ENCODE assay signal across 8 cellular contexts in genomic region chr17:58344791-58345157, GRCh38. TPM values are rescaled to one million over a fixed set of nuclear protein-coding genes. Genes with fewer than 3 reads are reported as not detected.
DNase-seq lines count a peak whose midpoint lies in the region; ATAC-seq and TF ChIP-seq lines count a peak whose summit lies in the region.

No MANE protein-coding gene starts in this region.

- H3K4me2 ChIP-seq in GM23338: no peak overlapping the region
- H3K4me2 ChIP-seq in OCI-LY3 (ENCODE audit: low read length): peak overlapping the region; percentile 99

- H3K9me3 Mint-ChIP-seq in GM23338: no peaks in the 10 kb centered on the region

- peak; percentile 36; the same call in 2 of the 3 replicates for ATAC-seq in GM23338

- POLR2A ChIA-PET in HEK293T (lab: Yijun Ruan, JAX): interaction anchor here (1.3 to 2.1 kb wide), 4 partner anchors 8 to 71 kb away, joined by 6 to 21 read pairs (median 6); partner anchors contain the start of gene SUPT4H1

- H4K20me1 ChIP-seq in GM23338 (replicated peaks; ENCODE audit: insufficient read depth) (0 out of 2 replicates have a peak, but pooled peaks cover 5% of the 10 kb centered on the region), OCI-LY3 (ENCODE audit: insufficient read depth, low read length) (no peaks in the 10 kb centered on the region)

- no peak overlapping the region for H3K27ac Mint-ChIP-seq in GM23338

- H3K36me3 ChIP-seq in GM23338 (ENCODE audit: insufficient read depth): peaks cover 20% of the 10 kb centered on the region
- H3K36me3 ChIP-seq in OCI-LY3 (replicated peaks; ENCODE audit: low read depth, low read length): peaks cover 61% of the 10 kb centered on the region
- H3K36me3 ChIP-seq in duodenal mucosa (ENCODE audit: control insufficient read depth in 1 of 2, insufficient read depth in 2 of 2, low read length in 2 of 2): peaks cover 57 to 64% of the 10 kb centered on the region in 2 donors

- no peaks in the 10 kb centered on the region for H3F3A ChIP-seq in GM23338 (replicated peaks; ENCODE audit: low read depth)

- no peak for DNase-seq in GM23338 (ENCODE audit: low spot score)
- peak; percentile 41 for DNase-seq in ureter (ENCODE audit: low spot score)
- no peak for DNase-seq in HEK293T (ENCODE audit: extremely low spot score)
- no peak for DNase-seq in Ammon's horn (ENCODE audit: low spot score)
- no peak for DNase-seq in ecto neural progenitor cell (ENCODE audit: low spot score)

- H3K4me1 Mint-ChIP-seq in GM23338: no peaks in the 10 kb centered on the region; the same call in 2 of the 3 replicates

- peaks cover 4% of the 10 kb centered on the region for H3K27me3 Mint-ChIP-seq in GM23338 (ENCODE audit: insufficient read depth, low read depth, poor library complexity)

- H2AFZ ChIP-seq in GM23338 (no peak overlapping the region), OCI-LY3 (ENCODE audit: low read depth, low read length) (no peak overlapping the region)

- H3K9me3 ChIP-seq in OCI-LY3 (ENCODE audit: insufficient read depth, low read length): no peaks in the 10 kb centered on the region; the same call in 1 of the 2 replicates
- no peaks in the 10 kb centered on the region for H3K9me3 ChIP-seq in duodenal mucosa (ENCODE audit: control insufficient read depth in 1 of 2, low read length in 2 of 2)

- H3K27me3 ChIP-seq in GM23338 (ENCODE audit: insufficient read depth) (no peaks in the 10 kb centered on the region), OCI-LY3 (ENCODE audit: low read depth, low read length) (no peaks in the 10 kb centered on the region), duodenal mucosa (ENCODE audit: control insufficient read depth in 1 of 2, insufficient read depth in 2 of 2, low read length in 2 of 2) (no peaks in the 10 kb centered on the region)

- TF ChIP-seq CTCF in GM12875 (IDR thresholded peaks at IDR 0.05; ENCODE audit: borderline replicate concordance, insufficient read depth, low read depth, low read length) (peak; percentile 63), GM23338 (conservative IDR thresholded peaks at IDR 0.05; ENCODE audit: low read depth in 2 of 2) (peak; percentile 10 to 42; a peak in 2 of 4 replicates), OCI-LY3 (IDR thresholded peaks at IDR 0.05; ENCODE audit: low read depth, low read length) (peak; percentile 83)

- H3K79me2 ChIP-seq in GM23338 (replicated peaks; ENCODE audit: insufficient read depth): no peaks in the 10 kb centered on the region
- H3K79me2 ChIP-seq in OCI-LY3 (ENCODE audit: low read length): peaks cover 82% of the 10 kb centered on the region

- peak overlapping the region; percentile 41 for H3K4me3 ChIP-seq in GM12875 (ENCODE audit: low read depth, low read length)
- H3K4me3 ChIP-seq in GM23338: no peak overlapping the region
- peak overlapping the region; percentile 79 for H3K4me3 ChIP-seq in OCI-LY3 (ENCODE audit: low read length)
- H3K4me3 ChIP-seq in duodenal mucosa (ENCODE audit: low read depth in 1 of 2, low read length in 2 of 2): peak overlapping the region; percentile 19 to 31

- H3K27ac ChIP-seq in GM23338 (ENCODE audit: low read depth): no peak overlapping the region
- H3K27ac ChIP-seq in OCI-LY3 (ENCODE audit: low read length): peak overlapping the region; percentile 99
- H3K27ac ChIP-seq in duodenal mucosa (ENCODE audit: low read depth, low read length): no peak overlapping the region

- peaks cover 56% of the 10 kb centered on the region for H3K36me3 Mint-ChIP-seq in GM23338 (ENCODE audit: low read depth)

- H3K4me1 ChIP-seq in GM23338 (ENCODE audit: insufficient read depth): peaks cover under 1% of the 10 kb centered on the region; the same call in 1 of the 2 replicates
- peaks cover 57% of the 10 kb centered on the region for H3K4me1 ChIP-seq in OCI-LY3 (ENCODE audit: low read length)
- peaks cover 16 to 26% of the 10 kb centered on the region in 2 donors for H3K4me1 ChIP-seq in duodenal mucosa (ENCODE audit: control insufficient read depth in 1 of 2, insufficient read depth in 2 of 2, low read length in 2 of 2)

- H3K4me3 Mint-ChIP-seq in GM23338: no peak overlapping the region

- CTCF ChIA-PET in HEK293T (lab: Yijun Ruan, JAX): interaction anchor here (1.1 kb wide), 2 partner anchors 10 to 27 kb away, joined by 4 read pairs; no protein-coding TSS in a partner anchor

- H3K9me2 ChIP-seq in GM23338 (ENCODE audit: insufficient read depth): no peaks in the 10 kb centered on the region

- H3K9ac ChIP-seq in OCI-LY3 (ENCODE audit: low read length) (peak overlapping the region; percentile 99), duodenal mucosa (ENCODE audit: low read depth in 1 of 2, low read length in 2 of 2) (no peak overlapping the region)

TF ChIP-seq in GM23338, 12 proteins besides CTCF, POLR2A, EP300 and RAD21 (continues in another document):
- TF ChIP-seq ZNF114 (CRISPR knock-in tag; IDR thresholded peaks at IDR 0.05) (no peak), REST (IDR thresholded peaks at IDR 0.05; ENCODE audit: unreplicated experiment) (no peak), NANOG (IDR thresholded peaks at IDR 0.05; ENCODE audit: borderline replicate concordance) (no peak), CREB1 (CRISPR knock-in tag; IDR thresholded peaks at IDR 0.05; ENCODE audit: low read depth) (no peak), EZH2phosphoT487 (IDR thresholded peaks at IDR 0.05; ENCODE audit: unreplicated experiment) (no peak)

TF ChIP-seq in HEK293T, 16 proteins besides CTCF, POLR2A, EP300 and RAD21:
- TF ChIP-seq ARNT (IDR thresholded peaks at IDR 0.05): no peak
- TF ChIP-seq FOXM1 (IDR thresholded peaks at IDR 0.05; ENCODE audit: borderline replicate concordance): no peak
- no peak for TF ChIP-seq NFRKB (IDR thresholded peaks at IDR 0.05)
- TF ChIP-seq TARDBP (IDR thresholded peaks at IDR 0.05): no peak
- no peak for TF ChIP-seq BHLHE40 (IDR thresholded peaks at IDR 0.05; ENCODE audit: borderline replicate concordance)
- no peak for TF ChIP-seq CTBP1 (IDR thresholded peaks at IDR 0.05; ENCODE audit: borderline replicate concordance)
- no peak for TF ChIP-seq ELF4 (IDR thresholded peaks at IDR 0.05)
- no peak for TF ChIP-seq L3MBTL2 (conservative IDR thresholded peaks at IDR 0.05)
- TF ChIP-seq HDGF (IDR thresholded peaks at IDR 0.05; ENCODE audit: borderline replicate concordance): no peak
- TF ChIP-seq LEF1 (IDR thresholded peaks at IDR 0.05; ENCODE audit: borderline replicate concordance): no peak
- no peak for TF ChIP-seq FOXK2 (IDR thresholded peaks at IDR 0.05)
- no peak for TF ChIP-seq FOXA1 (IDR thresholded peaks at IDR 0.05)
- TF ChIP-seq SUZ12 (IDR thresholded peaks at IDR 0.05): no peak
- TF ChIP-seq SP1 (IDR thresholded peaks at IDR 0.05): no peak
- TF ChIP-seq ZNF384 (IDR thresholded peaks at IDR 0.05): no peak
- TF ChIP-seq PKNOX1 (IDR thresholded peaks at IDR 0.05): no peak

RNA-seq across cellular contexts. Expression of gene SUPT4H1, which starts 7.2 kb away (rescaled TPM):
- 82.2 and 87.0 TPM in 2 replicates for total RNA-seq in GM23338 (2014; rRNA removed; shearing (Covaris generic))
- polyA plus RNA-seq in GM23338 (2016; fragmentation: Nextera tagmentation; extraction: Ambion mirVana): 73.9 and 83.7 TPM in 2 replicates
- total RNA-seq in ureter: 55.2 TPM

RNA-seq across cellular contexts. Expression of gene TSPOAP1, which starts 16.2 kb away (rescaled TPM):
- total RNA-seq in GM23338 (2014; rRNA removed; shearing (Covaris generic)): 11.8 and 12.9 TPM in 2 replicates
- polyA plus RNA-seq in GM23338 (2016; fragmentation: Nextera tagmentation; extraction: Ambion mirVana): 6.3 and 7.3 TPM in 2 replicates
- total RNA-seq in ureter: 21.0 TPM

Comparison
In these comparisons a context has a peak if more than half of its experiments do, and no peak if none do; other contexts are left out.
1. CTCF ChIP-seq: peak in every context shown above with its lines; median percentile 83 in OCI-LY3; 63 in GM12875; 26 in GM23338.